ENCODE assay signal across 8 cellular contexts in genomic region chr3:195543642-195544536, GRCh38. TPM values are rescaled to one million over a fixed set of nuclear protein-coding genes. Genes with fewer than 3 reads are reported as not detected.
A peak's percentile ranks its signal among the peaks of the same experiment; 100 is the strongest.
DNase-seq lines count a peak whose midpoint lies in the region; ATAC-seq lines count a peak whose summit lies in the region.

No MANE protein-coding gene starts in this region.

- peak overlapping the region; percentile 97 for H3K27ac Mint-ChIP-seq in dendritic cell treated with granulocyte-macrophage colony-stimulating factor and Interleukin-4, amounts not matched to agents 40 ng/mL and 50 ng/mL, for 4 days

- DNase-seq in NCI-H2107 treated with DMSO at 0.1 percent for 48 hours (lab: John Stamatoyannopoulos, UW; ENCODE audit: unreplicated experiment): peak; percentile 25
- no peak for DNase-seq in NCI-H2107 (lab: John Stamatoyannopoulos, UW)
- DNase-seq in NCI-H2227 treated with DMSO at 0.1 percent for 48 hours (lab: John Stamatoyannopoulos, UW): peak; percentile 79
- no peak for DNase-seq in retina
- no peak for DNase-seq in stimulated activated CD4-positive, alpha-beta T cell treated with anti-CD3 and anti-CD28 coated beads, Interleukin-2, amount 100 ng/mL, for 48 hours

- no peaks in the 10 kb centered on the region for H3K9me3 ChIP-seq in mononuclear cell (ENCODE audit: low read depth, low read length)

- H3K27me3 ChIP-seq in mononuclear cell (ENCODE audit: insufficient read depth, low read length): no peaks in the 10 kb centered on the region

- H3K9me3 Mint-ChIP-seq in dendritic cell treated with granulocyte-macrophage colony-stimulating factor and Interleukin-4, amounts not matched to agents 40 ng/mL and 50 ng/mL, for 4 days: no peaks in the 10 kb centered on the region

- ATAC-seq in HG03095 (IDR thresholded peaks at IDR 0.05; ENCODE audit: unreplicated experiment): no peak

- H3K27me3 Mint-ChIP-seq in dendritic cell treated with granulocyte-macrophage colony-stimulating factor and Interleukin-4, amounts not matched to agents 40 ng/mL and 50 ng/mL, for 4 days: peaks cover 31% of the 10 kb centered on the region

- H3K36me3 Mint-ChIP-seq in dendritic cell treated with granulocyte-macrophage colony-stimulating factor and Interleukin-4, amounts not matched to agents 40 ng/mL and 50 ng/mL, for 4 days (ENCODE audit: low read depth): peaks cover 27% of the 10 kb centered on the region

- H3K4me3 Mint-ChIP-seq in dendritic cell treated with granulocyte-macrophage colony-stimulating factor and Interleukin-4, amounts not matched to agents 40 ng/mL and 50 ng/mL, for 4 days: peak overlapping the region; percentile 87

- H3K4me1 ChIP-seq in mononuclear cell (ENCODE audit: insufficient read depth, low read length): peaks cover 71% of the 10 kb centered on the region

- H3K4me1 Mint-ChIP-seq in dendritic cell treated with granulocyte-macrophage colony-stimulating factor and Interleukin-4, amounts not matched to agents 40 ng/mL and 50 ng/mL, for 4 days (ENCODE audit: low read depth): peaks cover 57% of the 10 kb centered on the region

- peak overlapping the region; percentile 87 for H3K4me3 ChIP-seq in mononuclear cell (ENCODE audit: low read length)

- intact Hi-C loops in dendritic cell treated with granulocyte-macrophage colony-stimulating factor and Interleukin-4, amounts not matched to agents 40 ng/mL and 50 ng/mL, for 4 days (cut with micrococcal nuclease): no loop called here

RNA-seq across cellular contexts. Expression of gene PPP1R2, which starts 0.8 kb away (rescaled TPM):
- total RNA-seq in mononuclear cell: 365 TPM

RNA-seq across cellular contexts. Expression of gene APOD, which starts 39.9 kb away (rescaled TPM):
- not detected for total RNA-seq in mononuclear cell

Comparison
In these comparisons a context has a peak if more than half of its experiments do, and no peak if none do; other contexts are left out.
1. DNase-seq: peak in NCI-H2107 treated with DMSO at 0.1 percent for 48 hours (single experiment) and NCI-H2227 treated with DMSO at 0.1 percent for 48 hours (single experiment); none in NCI-H2107 (single experiment), retina (single experiment) and stimulated activated CD4-positive, alpha-beta T cell treated with anti-CD3 and anti-CD28 coated beads, Interleukin-2, amount 100 ng/mL, for 48 hours (0 of 2).